In the genomic region with DNA sequence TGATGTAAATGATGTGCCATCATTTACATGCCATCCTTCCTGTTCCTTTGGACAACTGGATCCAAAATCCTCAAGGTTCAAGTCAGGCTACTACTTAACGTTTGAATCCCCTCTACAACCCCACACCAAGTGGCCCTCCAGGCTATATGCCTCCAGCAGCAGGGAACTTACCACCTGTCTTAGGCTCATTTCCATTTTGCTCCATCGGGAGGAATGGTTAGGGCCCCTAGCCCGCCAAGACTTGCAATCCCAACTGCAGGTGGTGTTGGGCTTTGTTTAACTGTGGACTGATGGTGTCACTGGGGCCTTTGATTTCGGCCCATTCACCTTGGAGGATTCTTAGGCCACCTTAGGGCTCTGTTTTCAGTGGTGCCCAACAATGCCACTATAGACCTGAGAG, we compare ENCODE assay signal across 32 cellular contexts. TPM values are rescaled to one million over a fixed set of nuclear protein-coding genes. Genes with fewer than 3 reads are reported as not detected.
"Had no signal": no experiment of that assay in that cellular context is flagged by ENCODE, and none has a peak within 500 bp of the region (broad histone marks: within the 10 kb centered on the region; RNA-seq: fewer than 3 reads in every experiment).

No MANE protein-coding gene starts in this region.

- H3K27ac ChIP-seq: ascending aorta, breast epithelium, cardiac muscle cell, colonic mucosa, epithelial cell of prostate, esophagus squamous epithelium, gastroesophageal sphincter, heart right ventricle had no signal

- DNase-seq: activated CD4-positive, alpha-beta memory T cell treated with anti-CD3 and anti-CD28 coated beads, Interleukin-2, amount 10 ng/mL, durations not matched to agents 7 days and 5 days; activated CD4-positive, alpha-beta T cell treated with anti-CD3 and anti-CD28 coated beads for 1 hour; activated CD4-positive, alpha-beta T cell treated with anti-CD3 and anti-CD28 coated beads for 4 hours; activated CD4-positive, alpha-beta T cell treated with anti-CD3 and anti-CD28 coated beads, Interleukin-2, amount 10 ng/mL, durations not matched to agents 7 days and 5 days; activated CD4-positive, alpha-beta T cell treated with anti-CD3 and anti-CD28 coated beads, Interleukin-2, amount 50 U/mL, for 4 hours; activated CD8-positive, alpha-beta memory T cell treated with anti-CD3 and anti-CD28 coated beads, Interleukin-2, amount 50 U/mL, for 48 hours; activated gamma-delta T cell; activated naive CD4-positive, alpha-beta T cell; activated naive CD4-positive, alpha-beta T cell treated with anti-CD3 and anti-CD28 coated beads, Interleukin-2, amount 10 ng/mL, durations not matched to agents 7 days and 5 days; activated naive CD8-positive, alpha-beta T cell treated with anti-CD3 and anti-CD28 coated beads, Interleukin-2, amount 10 ng/mL, durations not matched to agents 7 days and 5 days; activated T-cell treated with anti-CD3 and anti-CD28 coated beads for 4 hours; activated T-cell treated with anti-CD3 and anti-CD28 coated beads, Interleukin-2, amount 50 U/mL, for 4 hours; central memory CD4-positive, alpha-beta T cell; cerebellar nuclear complex; colonic mucosa; effector CD8-positive, alpha-beta T cell; esophagus squamous epithelium; foreskin melanocyte; heart right ventricle; T-helper 2 cell had no signal

- H3K4me3 ChIP-seq: ascending aorta, breast epithelium, cardiac muscle cell, colonic mucosa, esophagus squamous epithelium, gastroesophageal sphincter, heart right ventricle had no signal

- H3K9me3 ChIP-seq: ascending aorta, breast epithelium, colonic mucosa, esophagus squamous epithelium, gastroesophageal sphincter, heart right ventricle had no signal

- ATAC-seq: activated naive CD4-positive, alpha-beta T cell treated with anti-CD3 and anti-CD28 coated beads, Interleukin-2, amount 50 U/mL, for 72 hours; activated T-cell treated with anti-CD3 and anti-CD28 coated beads, Interleukin-2, amount 50 U/mL, for 4 hours; activated T-helper 17 cell treated with anti-CD3 and anti-CD28 coated beads, Interleukin-2, amount 50 U/mL, for 72 hours; gastroesophageal sphincter; heart right ventricle had no signal

- H3K4me1 ChIP-seq: ascending aorta, breast epithelium, esophagus squamous epithelium, gastroesophageal sphincter, heart right ventricle had no signal

- H3K4me3 Mint-ChIP-seq: activated CD4-positive, alpha-beta memory T cell treated with anti-CD3 and anti-CD28 coated beads, Interleukin-2, amount 10 ng/mL, durations not matched to agents 7 days and 5 days; activated CD4-positive, alpha-beta T cell treated with anti-CD3 and anti-CD28 coated beads, Interleukin-2, amount 10 ng/mL, durations not matched to agents 7 days and 5 days; activated naive CD4-positive, alpha-beta T cell treated with anti-CD3 and anti-CD28 coated beads, Interleukin-2, amount 10 ng/mL, durations not matched to agents 7 days and 5 days; activated naive CD8-positive, alpha-beta T cell treated with anti-CD3 and anti-CD28 coated beads, Interleukin-2, amount 10 ng/mL, durations not matched to agents 7 days and 5 days; activated T-cell treated with anti-CD3 and anti-CD28 coated beads, Interleukin-2, amount 50 U/mL, for 4 hours; activated T-helper 17 cell treated with anti-CD3 and anti-CD28 coated beads, Interleukin-2, amount 50 U/mL, for 72 hours; brain had no signal

- H3K36me3 ChIP-seq: ascending aorta, breast epithelium, cardiac muscle cell, colonic mucosa, esophagus squamous epithelium, gastroesophageal sphincter, heart right ventricle had no signal

- H3K27ac Mint-ChIP-seq: activated CD4-positive, alpha-beta memory T cell treated with anti-CD3 and anti-CD28 coated beads, Interleukin-2, amount 10 ng/mL, durations not matched to agents 7 days and 5 days; activated CD4-positive, alpha-beta T cell treated with anti-CD3 and anti-CD28 coated beads, Interleukin-2, amount 10 ng/mL, durations not matched to agents 7 days and 5 days; activated naive CD4-positive, alpha-beta T cell treated with anti-CD3 and anti-CD28 coated beads, Interleukin-2, amount 10 ng/mL, durations not matched to agents 7 days and 5 days; activated naive CD4-positive, alpha-beta T cell treated with anti-CD3 and anti-CD28 coated beads, Interleukin-2, amount 50 U/mL, for 72 hours; activated naive CD8-positive, alpha-beta T cell treated with anti-CD3 and anti-CD28 coated beads, Interleukin-2, amount 10 ng/mL, durations not matched to agents 7 days and 5 days; activated T-helper 17 cell treated with anti-CD3 and anti-CD28 coated beads, Interleukin-2, amount 50 U/mL, for 72 hours; brain had no signal

- H3K9me3 Mint-ChIP-seq: activated CD4-positive, alpha-beta memory T cell treated with anti-CD3 and anti-CD28 coated beads, Interleukin-2, amount 10 ng/mL, durations not matched to agents 7 days and 5 days; activated CD4-positive, alpha-beta T cell treated with anti-CD3 and anti-CD28 coated beads, Interleukin-2, amount 10 ng/mL, durations not matched to agents 7 days and 5 days; activated naive CD4-positive, alpha-beta T cell treated with anti-CD3 and anti-CD28 coated beads, Interleukin-2, amount 10 ng/mL, durations not matched to agents 7 days and 5 days; activated naive CD4-positive, alpha-beta T cell treated with anti-CD3 and anti-CD28 coated beads, Interleukin-2, amount 50 U/mL, for 72 hours; activated naive CD8-positive, alpha-beta T cell treated with anti-CD3 and anti-CD28 coated beads, Interleukin-2, amount 10 ng/mL, durations not matched to agents 7 days and 5 days; activated T-cell treated with anti-CD3 and anti-CD28 coated beads, Interleukin-2, amount 50 U/mL, for 4 hours; activated T-helper 17 cell treated with anti-CD3 and anti-CD28 coated beads, Interleukin-2, amount 50 U/mL, for 72 hours had no signal

- H3K36me3 Mint-ChIP-seq: activated naive CD4-positive, alpha-beta T cell treated with anti-CD3 and anti-CD28 coated beads, Interleukin-2, amount 10 ng/mL, durations not matched to agents 7 days and 5 days; activated naive CD4-positive, alpha-beta T cell treated with anti-CD3 and anti-CD28 coated beads, Interleukin-2, amount 50 U/mL, for 72 hours; activated naive CD8-positive, alpha-beta T cell treated with anti-CD3 and anti-CD28 coated beads, Interleukin-2, amount 10 ng/mL, durations not matched to agents 7 days and 5 days; brain had no signal

- H3K4me1 Mint-ChIP-seq: activated CD4-positive, alpha-beta memory T cell treated with anti-CD3 and anti-CD28 coated beads, Interleukin-2, amount 10 ng/mL, durations not matched to agents 7 days and 5 days; activated CD4-positive, alpha-beta T cell treated with anti-CD3 and anti-CD28 coated beads, Interleukin-2, amount 10 ng/mL, durations not matched to agents 7 days and 5 days; activated naive CD4-positive, alpha-beta T cell treated with anti-CD3 and anti-CD28 coated beads, Interleukin-2, amount 10 ng/mL, durations not matched to agents 7 days and 5 days; activated T-helper 17 cell treated with anti-CD3 and anti-CD28 coated beads, Interleukin-2, amount 50 U/mL, for 72 hours; brain had no signal

RNA-seq across cellular contexts. Expression of a gene that starts 9.7 kb away (rescaled TPM):
- total RNA-seq: activated CD4-positive, alpha-beta memory T cell treated with anti-CD3 and anti-CD28 coated beads, Interleukin-2, amount 10 ng/mL, durations not matched to agents 7 days and 5 days; ascending aorta; cardiac muscle cell; dermis microvascular lymphatic vessel endothelial cell; endothelial cell of umbilical vein; esophagus squamous epithelium; fibroblast of lung; fibroblast of villous mesenchyme; gastroesophageal sphincter; heart right ventricle had no signal
- polyA plus RNA-seq: cardiac muscle cell, endothelial cell of umbilical vein, fibroblast of lung, heart right ventricle had no signal
